In the genomic region with DNA sequence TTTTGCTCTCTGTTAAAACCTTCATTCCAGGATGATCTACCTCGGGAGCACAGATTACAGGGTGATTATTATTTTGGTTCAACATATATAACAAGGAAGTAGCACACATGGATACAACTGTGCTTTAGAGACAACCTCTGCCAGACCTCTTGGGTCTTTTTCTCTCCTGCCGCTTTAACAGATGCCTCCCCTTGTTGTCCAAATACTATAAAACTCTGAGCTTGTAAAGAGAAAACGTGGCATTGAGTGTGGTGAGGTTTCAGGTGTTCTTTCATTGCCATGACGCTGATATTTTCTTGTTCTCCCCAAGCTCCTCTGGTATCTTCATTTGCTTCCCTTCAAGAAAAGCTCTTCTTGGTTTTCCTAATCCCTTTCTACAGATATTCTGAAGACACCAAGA, we compare ENCODE assay signal across 24 cellular contexts.
"Had no signal": no experiment of that assay in that cellular context is flagged by ENCODE, and none has a peak within 500 bp of the region (broad histone marks: within the 10 kb centered on the region; RNA-seq: fewer than 3 reads in every experiment).

No MANE protein-coding gene starts in this region.

- ATAC-seq: lower lobe of right lung, psoas muscle, right lobe of liver had no signal

- H3K79me2 ChIP-seq: hepatocyte had no signal

- H3K4me1 ChIP-seq: psoas muscle, right lobe of liver, tibial artery, uterus had no signal

- H3K27me3 ChIP-seq: hepatocyte, neutrophil, right lobe of liver, spleen, tibial artery, upper lobe of left lung, uterus had no signal

- H3K27me3 Mint-ChIP-seq: stimulated activated naive CD8-positive, alpha-beta T cell treated with anti-CD3 and anti-CD28 coated beads, Interleukin-15, Interleukin-2, amounts not matched to agents 100 ng/mL and 50 ng/mL, for 24 hours had no signal

- H3K4me3 Mint-ChIP-seq: endodermal cell; stimulated activated memory B cell treated with anti-CD40 and anti-IgM and Interleukin-4, amounts not matched to agents 10 μg/mL and 1 μg/mL and 100 μg/mL, for 72 hours; stimulated activated naive CD8-positive, alpha-beta T cell treated with anti-CD3 and anti-CD28 coated beads, Interleukin-15, Interleukin-2, amounts not matched to agents 100 ng/mL and 50 ng/mL, for 24 hours had no signal

- DNase-seq: effector CD4-positive, alpha-beta T cell; endodermal cell; foreskin melanocyte; head of caudate nucleus; left ventricle myocardium inferior; lower lobe of right lung; mesenchymal stem cell; midbrain; naive B cell; psoas muscle; retina; right lobe of liver; spleen; stimulated activated CD4-positive, alpha-beta T cell treated with anti-CD3 and anti-CD28 coated beads, Interleukin-15, amount 100 ng/mL, for 24 hours; stimulated activated CD4-positive, alpha-beta T cell treated with anti-CD3 and anti-CD28 coated beads, Interleukin-1b, Interleukin-23, amount 100 ng/mL, for 48 hours; stimulated activated CD4-positive, alpha-beta T cell treated with anti-CD3 and anti-CD28 coated beads, Interleukin-4, amount 100 ng/mL, for 24 hours; tibial artery; upper lobe of left lung; uterus had no signal

- H3K27ac Mint-ChIP-seq: endodermal cell; stimulated activated naive CD8-positive, alpha-beta T cell treated with anti-CD3 and anti-CD28 coated beads, Interleukin-15, Interleukin-2, amounts not matched to agents 100 ng/mL and 50 ng/mL, for 24 hours had no signal

- H3K36me3 ChIP-seq: left ventricle myocardium inferior, lower lobe of right lung, neutrophil, right lobe of liver, spleen, tibial artery, upper lobe of left lung, uterus had no signal

- H3K9me3 ChIP-seq: neutrophil, right lobe of liver, uterus had no signal

- H3K4me2 ChIP-seq: hepatocyte had no signal

- H3K27ac ChIP-seq: coronary artery, hepatocyte, left ventricle myocardium inferior, lower lobe of right lung, neutrophil, psoas muscle, right lobe of liver, spleen, tibial artery, upper lobe of left lung, uterus had no signal

- H2AFZ ChIP-seq: hepatocyte had no signal

- H3K36me3 Mint-ChIP-seq: naive B cell; stimulated activated memory B cell treated with anti-CD40 and anti-IgM and Interleukin-4, amounts not matched to agents 10 μg/mL and 1 μg/mL and 100 μg/mL, for 72 hours had no signal

- H3K9me3 Mint-ChIP-seq: endodermal cell; naive B cell; stimulated activated memory B cell treated with anti-CD40 and anti-IgM and Interleukin-4, amounts not matched to agents 10 μg/mL and 1 μg/mL and 100 μg/mL, for 72 hours; stimulated activated naive CD8-positive, alpha-beta T cell treated with anti-CD3 and anti-CD28 coated beads, Interleukin-15, Interleukin-2, amounts not matched to agents 100 ng/mL and 50 ng/mL, for 24 hours had no signal

- H3K4me3 ChIP-seq: coronary artery, hepatocyte, left ventricle myocardium inferior, lower lobe of right lung, psoas muscle, right lobe of liver, spleen, tibial artery, upper lobe of left lung, uterus had no signal
